In the genomic region with DNA sequence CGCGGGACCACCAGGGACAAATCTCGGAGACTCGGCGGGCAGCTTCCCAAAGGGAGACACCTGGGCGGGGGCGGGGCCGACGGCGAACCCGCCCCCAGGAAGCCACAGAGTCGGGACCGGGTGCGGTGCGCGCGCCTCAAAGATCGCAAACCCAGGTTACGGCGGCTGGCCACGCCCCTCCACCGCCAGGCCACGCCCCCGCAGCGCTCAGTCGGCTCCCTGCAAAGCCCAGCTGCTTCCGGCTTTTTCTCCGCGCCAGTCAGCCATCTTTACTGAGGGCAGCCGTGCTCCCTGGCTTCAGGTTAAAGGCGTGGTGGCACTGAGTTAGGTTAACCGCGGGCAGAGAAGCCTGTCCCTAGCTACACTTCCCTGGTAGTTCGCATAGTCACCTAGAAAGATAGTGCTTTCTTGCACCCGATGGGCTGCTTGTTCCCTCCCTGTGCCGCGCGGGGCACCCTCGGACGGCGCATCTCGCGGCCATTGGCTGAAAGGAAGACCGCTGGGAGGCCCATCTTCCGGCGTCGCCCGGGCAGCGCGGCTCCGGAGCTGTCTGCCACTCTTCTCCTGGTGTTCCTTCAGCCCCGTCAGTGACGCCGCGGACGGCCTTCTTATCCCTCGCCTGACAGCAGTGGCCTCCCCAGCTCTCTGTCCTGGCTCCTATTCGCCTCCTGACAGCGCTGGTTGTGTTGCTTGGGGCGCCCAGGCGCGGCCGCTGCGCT, we compare ENCODE assay signal across 1 cellular context.
A peak's percentile ranks its signal among the peaks of the same experiment; 100 is the strongest.
TF ChIP-seq lines count a peak whose summit lies in the region.

A gene with protein sequence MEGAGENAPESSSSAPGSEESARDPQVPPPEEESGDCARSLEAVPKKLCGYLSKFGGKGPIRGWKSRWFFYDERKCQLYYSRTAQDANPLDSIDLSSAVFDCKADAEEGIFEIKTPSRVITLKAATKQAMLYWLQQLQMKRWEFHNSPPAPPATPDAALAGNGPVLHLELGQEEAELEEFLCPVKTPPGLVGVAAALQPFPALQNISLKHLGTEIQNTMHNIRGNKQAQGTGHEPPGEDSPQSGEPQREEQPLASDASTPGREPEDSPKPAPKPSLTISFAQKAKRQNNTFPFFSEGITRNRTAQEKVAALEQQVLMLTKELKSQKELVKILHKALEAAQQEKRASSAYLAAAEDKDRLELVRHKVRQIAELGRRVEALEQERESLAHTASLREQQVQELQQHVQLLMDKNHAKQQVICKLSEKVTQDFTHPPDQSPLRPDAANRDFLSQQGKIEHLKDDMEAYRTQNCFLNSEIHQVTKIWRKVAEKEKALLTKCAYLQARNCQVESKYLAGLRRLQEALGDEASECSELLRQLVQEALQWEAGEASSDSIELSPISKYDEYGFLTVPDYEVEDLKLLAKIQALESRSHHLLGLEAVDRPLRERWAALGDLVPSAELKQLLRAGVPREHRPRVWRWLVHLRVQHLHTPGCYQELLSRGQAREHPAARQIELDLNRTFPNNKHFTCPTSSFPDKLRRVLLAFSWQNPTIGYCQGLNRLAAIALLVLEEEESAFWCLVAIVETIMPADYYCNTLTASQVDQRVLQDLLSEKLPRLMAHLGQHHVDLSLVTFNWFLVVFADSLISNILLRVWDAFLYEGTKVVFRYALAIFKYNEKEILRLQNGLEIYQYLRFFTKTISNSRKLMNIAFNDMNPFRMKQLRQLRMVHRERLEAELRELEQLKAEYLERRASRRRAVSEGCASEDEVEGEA (minus strand): TSS at position 72 of the 719 bp plus-strand sequence. CDS start 108 bp downstream, outside the sequence.

TF ChIP-seq in HepG2, 621 proteins besides CTCF, POLR2A, EP300 and RAD21 (continued from another document and continues in another):
- TF ChIP-seq ZNF609 (CRISPR knock-in tag; IDR thresholded peaks at IDR 0.05; ENCODE audit: borderline replicate concordance) (0 out of 2 replicates have a peak, but pooled peaks have one; percentile 49), ZNF362 (CRISPR knock-in tag; IDR thresholded peaks at IDR 0.05; ENCODE audit: borderline replicate concordance) (peak; percentile 56; the same call in 1 of the 2 replicates), NAIF1 (CRISPR knock-in tag; IDR thresholded peaks at IDR 0.05; ENCODE audit: borderline replicate concordance) (peak; percentile 90; the same call in 1 of the 2 replicates), ZNF615 (CRISPR knock-in tag; IDR thresholded peaks at IDR 0.05; ENCODE audit: borderline replicate concordance) (0 out of 2 replicates have a peak, but pooled peaks have one; percentile 70), LCORL (IDR thresholded peaks at IDR 0.05) (no peak), LCORL (CRISPR knock-in tag; IDR thresholded peaks at IDR 0.05) (peak; percentile 67; the same call in 1 of the 2 replicates), ZZZ3 (CRISPR knock-in tag; IDR thresholded peaks at IDR 0.05; ENCODE audit: borderline replicate concordance) (peak; percentile 65; the same call in 1 of the 2 replicates), GMEB2 (CRISPR knock-in tag; IDR thresholded peaks at IDR 0.05; ENCODE audit: low read depth) (0 out of 2 replicates have a peak, but pooled peaks have one; percentile 51), ZNF557 (CRISPR knock-in tag; IDR thresholded peaks at IDR 0.05) (0 out of 2 replicates have a peak, but pooled peaks have one; percentile 51), ZNF619 (CRISPR knock-in tag; IDR thresholded peaks at IDR 0.05) (peak; percentile 72; the same call in 1 of the 2 replicates), MIER2 (CRISPR knock-in tag; IDR thresholded peaks at IDR 0.05) (peak; percentile 48; the same call in 1 of the 2 replicates), KLF12 (CRISPR knock-in tag; IDR thresholded peaks at IDR 0.05; ENCODE audit: borderline replicate concordance) (peak; percentile 89; the same call in 1 of the 2 replicates), ZNF687 (CRISPR knock-in tag; IDR thresholded peaks at IDR 0.05) (peak; percentile 95), SAP130 (CRISPR knock-in tag; IDR thresholded peaks at IDR 0.05; ENCODE audit: low read depth) (peak; percentile 87), ZBTB2 (CRISPR knock-in tag; IDR thresholded peaks at IDR 0.05; ENCODE audit: low read depth) (no peak), FOXJ3 (CRISPR knock-in tag; IDR thresholded peaks at IDR 0.05; ENCODE audit: borderline replicate concordance) (0 out of 2 replicates have a peak, but pooled peaks have one; percentile 53)
- TF ChIP-seq, protein P1, sequence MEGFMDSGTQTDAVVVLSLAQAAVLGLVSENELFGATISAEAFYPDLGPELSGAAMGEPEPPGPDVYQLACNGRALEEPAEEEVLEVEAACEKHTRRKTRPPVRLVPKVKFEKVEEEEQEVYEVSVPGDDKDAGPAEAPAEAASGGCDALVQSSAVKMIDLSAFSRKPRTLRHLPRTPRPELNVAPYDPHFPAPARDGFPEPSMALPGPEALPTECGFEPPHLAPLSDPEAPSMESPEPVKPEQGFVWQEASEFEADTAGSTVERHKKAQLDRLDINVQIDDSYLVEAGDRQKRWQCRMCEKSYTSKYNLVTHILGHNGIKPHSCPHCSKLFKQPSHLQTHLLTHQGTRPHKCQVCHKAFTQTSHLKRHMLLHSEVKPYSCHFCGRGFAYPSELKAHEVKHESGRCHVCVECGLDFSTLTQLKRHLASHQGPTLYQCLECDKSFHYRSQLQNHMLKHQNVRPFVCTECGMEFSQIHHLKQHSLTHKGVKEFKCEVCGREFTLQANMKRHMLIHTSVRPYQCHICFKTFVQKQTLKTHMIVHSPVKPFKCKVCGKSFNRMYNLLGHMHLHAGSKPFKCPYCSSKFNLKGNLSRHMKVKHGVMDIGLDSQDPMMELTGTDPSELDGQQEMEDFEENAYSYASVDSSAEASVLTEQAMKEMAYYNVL (CRISPR knock-in tag; IDR thresholded peaks at IDR 0.05; ENCODE audit: borderline replicate concordance), result peak; percentile 80; the same call in 1 of the 2 replicates
- TF ChIP-seq, protein P2, sequence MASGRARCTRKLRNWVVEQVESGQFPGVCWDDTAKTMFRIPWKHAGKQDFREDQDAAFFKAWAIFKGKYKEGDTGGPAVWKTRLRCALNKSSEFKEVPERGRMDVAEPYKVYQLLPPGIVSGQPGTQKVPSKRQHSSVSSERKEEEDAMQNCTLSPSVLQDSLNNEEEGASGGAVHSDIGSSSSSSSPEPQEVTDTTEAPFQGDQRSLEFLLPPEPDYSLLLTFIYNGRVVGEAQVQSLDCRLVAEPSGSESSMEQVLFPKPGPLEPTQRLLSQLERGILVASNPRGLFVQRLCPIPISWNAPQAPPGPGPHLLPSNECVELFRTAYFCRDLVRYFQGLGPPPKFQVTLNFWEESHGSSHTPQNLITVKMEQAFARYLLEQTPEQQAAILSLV (CRISPR knock-in tag; IDR thresholded peaks at IDR 0.05; ENCODE audit: borderline replicate concordance), result peak; percentile 30; the same call in 1 of the 2 replicates
- TF ChIP-seq, protein P3, sequence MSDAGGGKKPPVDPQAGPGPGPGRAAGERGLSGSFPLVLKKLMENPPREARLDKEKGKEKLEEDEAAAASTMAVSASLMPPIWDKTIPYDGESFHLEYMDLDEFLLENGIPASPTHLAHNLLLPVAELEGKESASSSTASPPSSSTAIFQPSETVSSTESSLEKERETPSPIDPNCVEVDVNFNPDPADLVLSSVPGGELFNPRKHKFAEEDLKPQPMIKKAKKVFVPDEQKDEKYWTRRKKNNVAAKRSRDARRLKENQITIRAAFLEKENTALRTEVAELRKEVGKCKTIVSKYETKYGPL (CRISPR knock-in tag; IDR thresholded peaks at IDR 0.05), result 0 out of 2 replicates have a peak, but pooled peaks have one; percentile 32
- TF ChIP-seq, protein P4, sequence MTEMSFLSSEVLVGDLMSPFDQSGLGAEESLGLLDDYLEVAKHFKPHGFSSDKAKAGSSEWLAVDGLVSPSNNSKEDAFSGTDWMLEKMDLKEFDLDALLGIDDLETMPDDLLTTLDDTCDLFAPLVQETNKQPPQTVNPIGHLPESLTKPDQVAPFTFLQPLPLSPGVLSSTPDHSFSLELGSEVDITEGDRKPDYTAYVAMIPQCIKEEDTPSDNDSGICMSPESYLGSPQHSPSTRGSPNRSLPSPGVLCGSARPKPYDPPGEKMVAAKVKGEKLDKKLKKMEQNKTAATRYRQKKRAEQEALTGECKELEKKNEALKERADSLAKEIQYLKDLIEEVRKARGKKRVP (CRISPR knock-in tag; IDR thresholded peaks at IDR 0.05), result no peak
- TF ChIP-seq, protein P5, sequence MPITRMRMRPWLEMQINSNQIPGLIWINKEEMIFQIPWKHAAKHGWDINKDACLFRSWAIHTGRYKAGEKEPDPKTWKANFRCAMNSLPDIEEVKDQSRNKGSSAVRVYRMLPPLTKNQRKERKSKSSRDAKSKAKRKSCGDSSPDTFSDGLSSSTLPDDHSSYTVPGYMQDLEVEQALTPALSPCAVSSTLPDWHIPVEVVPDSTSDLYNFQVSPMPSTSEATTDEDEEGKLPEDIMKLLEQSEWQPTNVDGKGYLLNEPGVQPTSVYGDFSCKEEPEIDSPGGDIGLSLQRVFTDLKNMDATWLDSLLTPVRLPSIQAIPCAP (CRISPR knock-in tag; IDR thresholded peaks at IDR 0.05; ENCODE audit: low read depth), result no peak
